1 cellular context compared by ENCODE assay signal in genomic region chr9:134449180-134449916, GRCh38.
TF ChIP-seq lines count a peak whose summit lies in the region.

No MANE protein-coding gene starts in this region.

TF ChIP-seq in HEK293, 187 proteins besides CTCF, POLR2A, EP300 and RAD21 (continued from another document):
- TF ChIP-seq GLIS1 (tag by site-specific recombination; IDR thresholded peaks at IDR 0.05) (peak; percentile 49; the same call in 1 of the 2 replicates), ZNF23 (tag by site-specific recombination; IDR thresholded peaks at IDR 0.05; ENCODE audit: borderline replicate concordance) (no peak), OSR2 (tag by site-specific recombination; IDR thresholded peaks at IDR 0.05) (no peak), ELK4 (IDR thresholded peaks at IDR 0.05; ENCODE audit: borderline replicate concordance, low read depth, low read length) (no peak), ZFP69B (tag by site-specific recombination; IDR thresholded peaks at IDR 0.05) (no peak), ZNF76 (tag by site-specific recombination; IDR thresholded peaks at IDR 0.05; ENCODE audit: borderline replicate concordance, low read depth) (no peak), PRDM6 (tag by site-specific recombination; IDR thresholded peaks at IDR 0.05) (no peak), ZNF558 (tag by site-specific recombination; IDR thresholded peaks at IDR 0.05) (0 out of 2 replicates have a peak, but pooled peaks have one; percentile 27), ZNF571 (tag by site-specific recombination; IDR thresholded peaks at IDR 0.05) (no peak), ZBTB20 (tag by site-specific recombination; IDR thresholded peaks at IDR 0.05) (peak; percentile 48; the same call in 1 of the 2 replicates)
